ENCODE assay signal across 8 cellular contexts in genomic region chr12:88036368-88036965, GRCh38. TPM values are rescaled to one million over a fixed set of nuclear protein-coding genes. Genes with fewer than 3 reads are reported as not detected.
A peak's percentile ranks its signal among the peaks of the same experiment; 100 is the strongest.
DNase-seq lines count a peak whose midpoint lies in the region; ATAC-seq and TF ChIP-seq lines count a peak whose summit lies in the region.

No MANE protein-coding gene starts in this region.

- H3K4me3 Mint-ChIP-seq in activated CD4-positive, alpha-beta memory T cell treated with anti-CD3 and anti-CD28 coated beads, Interleukin-2, amount 10 ng/mL, durations not matched to agents 7 days and 5 days, result peak overlapping the region; percentile 95

- peaks cover 8% of the 10 kb centered on the region for H3K36me3 Mint-ChIP-seq in activated CD4-positive, alpha-beta memory T cell treated with anti-CD3 and anti-CD28 coated beads, Interleukin-2, amount 10 ng/mL, durations not matched to agents 7 days and 5 days (ENCODE audit: low read depth)

- TF ChIP-seq CTCF in HL-60 (IDR thresholded peaks at IDR 0.05; ENCODE audit: insufficient read depth, low read length) (no peak), omental fat pad (IDR thresholded peaks at IDR 0.05) (no peak)

- H3K4me1 ChIP-seq in subcutaneous abdominal adipose tissue (ENCODE audit: control insufficient read depth in 5 of 5, insufficient read depth in 5 of 5, low read length in 5 of 5), result peaks cover 0 to 29% (median 16%) of the 10 kb centered on the region in 5 donors

- peak overlapping the region; percentile 80 for H3K27ac Mint-ChIP-seq in activated CD4-positive, alpha-beta memory T cell treated with anti-CD3 and anti-CD28 coated beads, Interleukin-2, amount 10 ng/mL, durations not matched to agents 7 days and 5 days

- peak overlapping the region in 2 of 5 donors; percentile 88 to 97 for H3K9ac ChIP-seq in subcutaneous abdominal adipose tissue (ENCODE audit: low read length in 5 of 5)

- peaks cover 48% of the 10 kb centered on the region for H3K4me1 Mint-ChIP-seq in activated CD4-positive, alpha-beta memory T cell treated with anti-CD3 and anti-CD28 coated beads, Interleukin-2, amount 10 ng/mL, durations not matched to agents 7 days and 5 days

- DNase-seq in AG20443 (ENCODE audit: low spot score), result peak; percentile 33
- peak; percentile 27 to 51 for DNase-seq in HL-60 (ENCODE audit: low read depth in 1 of 2, low spot score in 1 of 2)
- DNase-seq in activated CD4-positive, alpha-beta memory T cell treated with anti-CD3 and anti-CD28 coated beads, Interleukin-2, amount 10 ng/mL, durations not matched to agents 7 days and 5 days, result no peak
- no peak for DNase-seq in omental fat pad (ENCODE audit: low spot score)
- no peak for DNase-seq in NCI-H1436 (lab: John Stamatoyannopoulos, UW)

- no peaks in the 10 kb centered on the region for H3K36me3 ChIP-seq in subcutaneous abdominal adipose tissue (ENCODE audit: control insufficient read depth in 5 of 5, insufficient read depth in 5 of 5, low read length in 5 of 5)

- POLR2A ChIA-PET in activated CD4-positive, alpha-beta memory T cell treated with anti-CD3 and anti-CD28 coated beads, Interleukin-2, amount 10 ng/mL, durations not matched to agents 7 days and 5 days (lab: Charles Lee), result interaction anchor here (1.5 to 1.9 kb wide), 3 partner anchors 12 to 105 kb away, joined by 5 to 7 read pairs (median 6); partner anchors contain the start of genes CEP290 and TMTC3

- no peaks in the 10 kb centered on the region for H3K9me3 Mint-ChIP-seq in activated CD4-positive, alpha-beta memory T cell treated with anti-CD3 and anti-CD28 coated beads, Interleukin-2, amount 10 ng/mL, durations not matched to agents 7 days and 5 days

- H3K27me3 Mint-ChIP-seq in activated CD4-positive, alpha-beta memory T cell treated with anti-CD3 and anti-CD28 coated beads, Interleukin-2, amount 10 ng/mL, durations not matched to agents 7 days and 5 days, result no peaks in the 10 kb centered on the region

- H3K4me3 ChIP-seq in HL-60 (replicated peaks; ENCODE audit: insufficient read depth, low read length), result peak overlapping the region; percentile 79
- H3K4me3 ChIP-seq in iPS-11a (ENCODE audit: low read depth, low read length), result peak overlapping the region; percentile 96
- peak overlapping the region; percentile 87 to 99 (median 98) for H3K4me3 ChIP-seq in subcutaneous abdominal adipose tissue (ENCODE audit: low read depth in 1 of 5, low read length in 5 of 5)

- H3K27me3 ChIP-seq in HL-60 (ENCODE audit: insufficient read depth, poor library complexity, severe bottlenecking) (no peaks in the 10 kb centered on the region), subcutaneous abdominal adipose tissue (ENCODE audit: control insufficient read depth in 5 of 5, insufficient read depth in 4 of 5, low read length in 5 of 5) (no peaks in the 10 kb centered on the region)

- CTCF ChIA-PET in activated CD4-positive, alpha-beta memory T cell treated with anti-CD3 and anti-CD28 coated beads, Interleukin-2, amount 10 ng/mL, durations not matched to agents 7 days and 5 days (lab: Charles Lee), result no interaction called here

- no peaks in the 10 kb centered on the region for H3K9me3 ChIP-seq in subcutaneous abdominal adipose tissue (ENCODE audit: control insufficient read depth in 5 of 5, low read length in 5 of 5)

- ATAC-seq in omental fat pad (ENCODE audit: low FRiP score) (no peak), GM18867 (IDR thresholded peaks at IDR 0.05; ENCODE audit: unreplicated experiment) (no peak)

- H3K27ac ChIP-seq in HL-60 (replicated peaks) (peak overlapping the region; percentile 84), subcutaneous abdominal adipose tissue (ENCODE audit: low read depth, low read length) (no peak overlapping the region)

RNA-seq across cellular contexts. Expression of gene C12orf50, which starts 7.3 kb away (rescaled TPM):
- total RNA-seq in activated CD4-positive, alpha-beta memory T cell treated with anti-CD3 and anti-CD28 coated beads, Interleukin-2, amount 10 ng/mL, durations not matched to agents 7 days and 5 days, result not detected
- total RNA-seq in omental fat pad, result under 1 TPM in 1 of 4 donors, not detected in 3; 0.65 TPM

Comparison
In these comparisons a context has a peak if more than half of its experiments do, and no peak if none do; other contexts are left out.
1. DNase-seq: peak in AG20443 (single experiment) and HL-60 (2 of 2); none in activated CD4-positive, alpha-beta memory T cell treated with anti-CD3 and anti-CD28 coated beads, Interleukin-2, amount 10 ng/mL, durations not matched to agents 7 days and 5 days (single experiment), omental fat pad (single experiment) and NCI-H1436 (single experiment).
2. Peak in every context shown above with its lines, with median percentiles within 50 percentile points of each other: H3K4me3 ChIP-seq.